In genomic region chr2:192515937-192516336, GRCh38 we compare ENCODE assay signal across 28 cellular contexts.
"Had no signal": no experiment of that assay in that cellular context is flagged by ENCODE, and none has a peak within 500 bp of the region (broad histone marks: within the 10 kb centered on the region; RNA-seq: fewer than 3 reads in every experiment).

No MANE protein-coding gene starts in this region.

- ATAC-seq: effector memory CD8-positive, alpha-beta T cell; esophagus mucosa; gastrocnemius medialis; heart right ventricle; left cardiac atrium; left lung; left ventricle myocardium superior; lower lobe of right lung; mucosa of descending colon had no signal

- H3K27me3 ChIP-seq: colonic mucosa, esophagus squamous epithelium, gastrocnemius medialis, heart right ventricle, left lung had no signal

- H3K27ac ChIP-seq: colonic mucosa, epithelial cell of prostate, esophagus squamous epithelium, gastrocnemius medialis, heart right ventricle, left lung, lower lobe of right lung had no signal

- FAIRE-seq: endometrium, islet of Langerhans, keratinocyte had no signal

- H3K9me3 Mint-ChIP-seq: endodermal cell, mesothelial cell of epicardium, naive B cell had no signal

- H3K27me3 Mint-ChIP-seq: dendritic cell treated with granulocyte-macrophage colony-stimulating factor and Interleukin-4, amounts not matched to agents 40 ng/mL and 50 ng/mL, for 4 days; effector memory CD8-positive, alpha-beta T cell; naive B cell had no signal

- H3K9me3 ChIP-seq: colonic mucosa, esophagus squamous epithelium, gastrocnemius medialis, heart right ventricle, left lung, lower lobe of right lung, mucosa of descending colon had no signal

- H3K27ac Mint-ChIP-seq: dendritic cell treated with granulocyte-macrophage colony-stimulating factor and Interleukin-4, amounts not matched to agents 40 ng/mL and 50 ng/mL, for 4 days; effector memory CD8-positive, alpha-beta T cell; endodermal cell; mesothelial cell of epicardium had no signal

- DNase-seq: colonic mucosa; cortex of kidney; effector CD8-positive, alpha-beta T cell; effector memory CD8-positive, alpha-beta T cell; endodermal cell; erythroblast; esophagus squamous epithelium; foreskin fibroblast; foreskin melanocyte; gastrocnemius medialis; glutamatergic neuron; head of caudate nucleus; heart right ventricle; hippocampal formation; left cardiac atrium; left lung; left ventricle myocardium superior; lower lobe of right lung; mesenchymal stem cell; mucosa of descending colon; naive B cell had no signal

- H3K4me3 ChIP-seq: colonic mucosa, esophagus squamous epithelium, gastrocnemius medialis, heart right ventricle, left lung, lower lobe of right lung, mucosa of descending colon had no signal

- H3K4me1 ChIP-seq: colonic mucosa, esophagus squamous epithelium, gastrocnemius medialis, heart right ventricle, left lung, lower lobe of right lung had no signal

- H3K36me3 Mint-ChIP-seq: mesothelial cell of epicardium, naive B cell had no signal

- H3K36me3 ChIP-seq: colonic mucosa, esophagus squamous epithelium, gastrocnemius medialis, heart right ventricle, left lung, lower lobe of right lung had no signal

- H3K4me1 Mint-ChIP-seq: endodermal cell, mesothelial cell of epicardium, naive B cell had no signal

- H3K4me3 Mint-ChIP-seq: dendritic cell treated with granulocyte-macrophage colony-stimulating factor and Interleukin-4, amounts not matched to agents 40 ng/mL and 50 ng/mL, for 4 days; effector memory CD8-positive, alpha-beta T cell; endodermal cell; mesothelial cell of epicardium; naive B cell had no signal
